26 cellular contexts compared by ENCODE assay signal in genomic region chr7:150951181-150951520, GRCh38. TPM values are rescaled to one million over a fixed set of nuclear protein-coding genes. Genes with fewer than 3 reads are reported as not detected.
"Had no signal": no experiment of that assay in that cellular context is flagged by ENCODE, and none has a peak within 500 bp of the region (broad histone marks: within the 10 kb centered on the region; RNA-seq: fewer than 3 reads in every experiment).

No MANE protein-coding gene starts in this region.

- FAIRE-seq: astrocyte, bronchial epithelial cell had no signal

- H3K27ac ChIP-seq: brain microvascular endothelial cell, coronary artery, dorsolateral prefrontal cortex, esophagus muscularis mucosa, foreskin keratinocyte, gastrocnemius medialis had no signal

- H3K4me1 Mint-ChIP-seq: activated CD4-positive, alpha-beta T cell treated with anti-CD3 and anti-CD28 coated beads for 36 hours; activated CD4-positive, alpha-beta T cell treated with anti-CD3 and anti-CD28 coated beads, Interleukin-2, amount 10 ng/mL, durations not matched to agents 24 days and 14 days; activated T-helper 17 cell treated with anti-CD3 and anti-CD28 coated beads, Interleukin-2, amount 50 U/mL, for 72 hours; central memory CD8-positive, alpha-beta T cell had no signal

- H3K4me3 Mint-ChIP-seq: activated CD4-positive, alpha-beta memory T cell treated with anti-CD3 and anti-CD28 coated beads for 36 hours; activated CD4-positive, alpha-beta T cell treated with anti-CD3 and anti-CD28 coated beads for 36 hours; activated CD4-positive, alpha-beta T cell treated with anti-CD3 and anti-CD28 coated beads, Interleukin-2, amount 10 ng/mL, durations not matched to agents 24 days and 14 days; activated CD8-positive, alpha-beta T cell treated with anti-CD3 and anti-CD28 coated beads, Interleukin-2, amount 10 ng/mL, durations not matched to agents 7 days and 5 days; activated naive CD8-positive, alpha-beta T cell; activated T-cell treated with anti-CD3 and anti-CD28 coated beads, Interleukin-2, amount 50 U/mL, for 4 hours; activated T-helper 17 cell treated with anti-CD3 and anti-CD28 coated beads, Interleukin-2, amount 50 U/mL, for 72 hours; central memory CD8-positive, alpha-beta T cell; dendritic cell treated with granulocyte-macrophage colony-stimulating factor and Interleukin-4, amounts not matched to agents 40 ng/mL and 50 ng/mL, for 4 days; endodermal cell had no signal

- H3K4me3 ChIP-seq: coronary artery, dorsolateral prefrontal cortex, esophagus muscularis mucosa, gastrocnemius medialis had no signal

- H3K27ac Mint-ChIP-seq: activated CD4-positive, alpha-beta memory T cell treated with anti-CD3 and anti-CD28 coated beads for 36 hours; activated CD4-positive, alpha-beta T cell treated with anti-CD3 and anti-CD28 coated beads for 36 hours; activated CD4-positive, alpha-beta T cell treated with anti-CD3 and anti-CD28 coated beads, Interleukin-2, amount 10 ng/mL, durations not matched to agents 24 days and 14 days; activated CD8-positive, alpha-beta T cell treated with anti-CD3 and anti-CD28 coated beads, Interleukin-2, amount 10 ng/mL, durations not matched to agents 7 days and 5 days; activated naive CD8-positive, alpha-beta T cell; activated T-helper 17 cell treated with anti-CD3 and anti-CD28 coated beads, Interleukin-2, amount 50 U/mL, for 72 hours; dendritic cell treated with granulocyte-macrophage colony-stimulating factor and Interleukin-4, amounts not matched to agents 40 ng/mL and 50 ng/mL, for 4 days; endodermal cell had no signal

- H3K9me3 Mint-ChIP-seq: activated CD4-positive, alpha-beta memory T cell treated with anti-CD3 and anti-CD28 coated beads for 36 hours; activated CD4-positive, alpha-beta T cell treated with anti-CD3 and anti-CD28 coated beads, Interleukin-2, amount 10 ng/mL, durations not matched to agents 24 days and 14 days; activated T-cell treated with anti-CD3 and anti-CD28 coated beads, Interleukin-2, amount 50 U/mL, for 4 hours; activated T-helper 17 cell treated with anti-CD3 and anti-CD28 coated beads, Interleukin-2, amount 50 U/mL, for 72 hours; central memory CD8-positive, alpha-beta T cell; dendritic cell treated with granulocyte-macrophage colony-stimulating factor and Interleukin-4, amounts not matched to agents 40 ng/mL and 50 ng/mL, for 4 days; endodermal cell had no signal

- ATAC-seq: activated CD4-positive, alpha-beta T cell treated with anti-CD3 and anti-CD28 coated beads for 36 hours; activated CD8-positive, alpha-beta T cell treated with anti-CD3 and anti-CD28 coated beads, Interleukin-2, amount 10 ng/mL, durations not matched to agents 7 days and 5 days; activated T-cell treated with anti-CD3 and anti-CD28 coated beads, Interleukin-2, amount 50 U/mL, for 4 hours; activated T-helper 17 cell treated with anti-CD3 and anti-CD28 coated beads, Interleukin-2, amount 50 U/mL, for 72 hours; foreskin keratinocyte; gastrocnemius medialis had no signal

- H3K27me3 ChIP-seq: brain microvascular endothelial cell, gastrocnemius medialis had no signal

- DNase-seq: activated CD4-positive, alpha-beta memory T cell treated with anti-CD3 and anti-CD28 coated beads for 36 hours; activated CD4-positive, alpha-beta T cell treated with anti-CD3 and anti-CD28 coated beads, Interleukin-2, amount 10 ng/mL, durations not matched to agents 24 days and 14 days; activated CD4-positive, CD25-positive, alpha-beta regulatory T cell; activated CD4-positive, CD25-positive, alpha-beta regulatory T cell treated with anti-CD3 and anti-CD28 coated beads, Interleukin-2, amount 50 U/mL, for 72 hours; activated CD8-positive, alpha-beta T cell treated with anti-CD3 and anti-CD28 coated beads, Interleukin-2, amount 10 ng/mL, durations not matched to agents 7 days and 5 days; activated effector memory CD4-positive, alpha-beta T cell treated with Interleukin-2 at 50 U/mL for 16 hours; activated gamma-delta T cell treated with Interleukin-2 at 50 U/mL for 16 hours; activated naive CD4-positive, alpha-beta T cell treated with Interleukin-2 at 50 U/mL for 16 hours; amniotic stem cell; anterior cingulate cortex; brain microvascular endothelial cell; effector memory CD4-positive, alpha-beta T cell; foreskin keratinocyte; gastrocnemius medialis had no signal

- H3K9me3 ChIP-seq: esophagus muscularis mucosa, gastrocnemius medialis had no signal

- H3K36me3 ChIP-seq: brain microvascular endothelial cell, gastrocnemius medialis had no signal

- H3K4me1 ChIP-seq: foreskin keratinocyte had no signal

RNA-seq across cellular contexts. Expression of gene KCNH2, which starts 27.0 kb away (rescaled TPM):
- total RNA-seq: activated CD8-positive, alpha-beta T cell treated with anti-CD3 and anti-CD28 coated beads, Interleukin-2, amount 10 ng/mL, durations not matched to agents 7 days and 5 days; foreskin keratinocyte had no signal
- polyA plus RNA-seq: foreskin keratinocyte had no signal
